Comparison of ENCODE assay signal across 8 cellular contexts in genomic region chr1:24540906-24541710, GRCh38. TPM values are rescaled to one million over a fixed set of nuclear protein-coding genes. Genes with fewer than 3 reads are reported as not detected.
A peak's percentile ranks its signal among the peaks of the same experiment; 100 is the strongest.
DNase-seq lines count a peak whose midpoint lies in the region; ATAC-seq, FAIRE-seq and TF ChIP-seq lines count a peak whose summit lies in the region.

No MANE protein-coding gene starts in this region.

- H3K27me3 Mint-ChIP-seq in activated T-helper 1 cell treated with anti-CD3 and anti-CD28 coated beads, Interleukin-12 subunit alpha, Interleukin-12 subunit beta, Interleukin-2, Interleukin-4 antibody, amounts not matched to agents 30 ng/mL and 10 ng/mL and 1 ng/mL, durations not matched to agents 14 hours and 24 hours and 36 hours (ENCODE audit: insufficient read depth), result peaks cover 7% of the 10 kb centered on the region

- intact Hi-C loops in activated T-helper 1 cell treated with anti-CD3 and anti-CD28 coated beads, Interleukin-12 subunit alpha, Interleukin-12 subunit beta, Interleukin-2, Interleukin-4 antibody, amounts not matched to agents 30 ng/mL and 10 ng/mL and 1 ng/mL, durations not matched to agents 14 hours and 24 hours and 36 hours (cut with micrococcal nuclease), result loop anchor here (1.0 kb wide), 1 partner anchor 94 kb away; no protein-coding TSS in a partner anchor

- TF ChIP-seq CTCF in AG09309 (IDR thresholded peaks at IDR 0.05; ENCODE audit: control insufficient read depth, insufficient read depth, low read depth, low read length, missing control alignments), result no peak

- no peak overlapping the region for H3K4me3 ChIP-seq in AG09309 (ENCODE audit: control insufficient read depth, low read depth, low read length)

- peaks cover 20% of the 10 kb centered on the region for H3K36me3 Mint-ChIP-seq in activated T-helper 1 cell treated with anti-CD3 and anti-CD28 coated beads, Interleukin-12 subunit alpha, Interleukin-12 subunit beta, Interleukin-2, Interleukin-4 antibody, amounts not matched to agents 30 ng/mL and 10 ng/mL and 1 ng/mL, durations not matched to agents 14 hours and 24 hours and 36 hours (ENCODE audit: low read depth)

- FAIRE-seq in HTR-8/SVneo (lab: Jason Lieb, UNC) (no peak), GM12892 (lab: Jason Lieb, UNC) (no peak)

- H3K9me3 Mint-ChIP-seq in activated T-helper 1 cell treated with anti-CD3 and anti-CD28 coated beads, Interleukin-12 subunit alpha, Interleukin-12 subunit beta, Interleukin-2, Interleukin-4 antibody, amounts not matched to agents 30 ng/mL and 10 ng/mL and 1 ng/mL, durations not matched to agents 14 hours and 24 hours and 36 hours, result no peaks in the 10 kb centered on the region

- ATAC-seq in GM19397 (IDR thresholded peaks at IDR 0.05; ENCODE audit: unreplicated experiment), result no peak

- H3K27ac Mint-ChIP-seq in activated T-helper 1 cell treated with anti-CD3 and anti-CD28 coated beads, Interleukin-12 subunit alpha, Interleukin-12 subunit beta, Interleukin-2, Interleukin-4 antibody, amounts not matched to agents 30 ng/mL and 10 ng/mL and 1 ng/mL, durations not matched to agents 14 hours and 24 hours and 36 hours, result peak overlapping the region; percentile 86

- DNase-seq in AG09309 (ENCODE audit: low read depth), result peak; percentile 23
- peak; percentile 22 for DNase-seq in HTR-8/SVneo (ENCODE audit: insufficient read length, low spot score)
- DNase-seq in activated T-helper 1 cell treated with anti-CD3 and anti-CD28 coated beads, Interleukin-12 subunit alpha, Interleukin-12 subunit beta, Interleukin-2, Interleukin-4 antibody, amounts not matched to agents 30 ng/mL and 10 ng/mL and 1 ng/mL, durations not matched to agents 14 hours and 24 hours and 36 hours (ENCODE audit: low spot score), result no peak
- DNase-seq in kidney glomerular epithelial cell (lab: John Stamatoyannopoulos, UW), result peak; percentile 41
- no peak for DNase-seq in retina
- DNase-seq in GM12892 (ENCODE audit: insufficient read length), result no peak
- no peak for DNase-seq in NCI-H1105 treated with DMSO at 0.1 percent for 48 hours (lab: John Stamatoyannopoulos, UW)

- peak overlapping the region; percentile 54 for H3K4me3 Mint-ChIP-seq in activated T-helper 1 cell treated with anti-CD3 and anti-CD28 coated beads, Interleukin-12 subunit alpha, Interleukin-12 subunit beta, Interleukin-2, Interleukin-4 antibody, amounts not matched to agents 30 ng/mL and 10 ng/mL and 1 ng/mL, durations not matched to agents 14 hours and 24 hours and 36 hours

- peaks cover 44% of the 10 kb centered on the region for H3K4me1 Mint-ChIP-seq in activated T-helper 1 cell treated with anti-CD3 and anti-CD28 coated beads, Interleukin-12 subunit alpha, Interleukin-12 subunit beta, Interleukin-2, Interleukin-4 antibody, amounts not matched to agents 30 ng/mL and 10 ng/mL and 1 ng/mL, durations not matched to agents 14 hours and 24 hours and 36 hours (ENCODE audit: low read depth)

- no peak for TF ChIP-seq POLR2A in GM12892 (IDR thresholded peaks at IDR 0.05; ENCODE audit: low read depth, low read length)

RNA-seq across cellular contexts. Expression of gene NCMAP, which starts 14.8 kb away (rescaled TPM):
- total RNA-seq in activated T-helper 1 cell treated with anti-CD3 and anti-CD28 coated beads, Interleukin-12 subunit alpha, Interleukin-12 subunit beta, Interleukin-2, Interleukin-4 antibody, amounts not matched to agents 30 ng/mL and 10 ng/mL and 1 ng/mL, durations not matched to agents 14 hours and 24 hours and 36 hours, result not detected in 2 replicates
- not detected for polyA plus RNA-seq in GM12892 (2012; ENCODE audit: missing spikeins)

RNA-seq across cellular contexts. Expression of gene RCAN3, which starts 38.5 kb away (rescaled TPM):
- total RNA-seq in activated T-helper 1 cell treated with anti-CD3 and anti-CD28 coated beads, Interleukin-12 subunit alpha, Interleukin-12 subunit beta, Interleukin-2, Interleukin-4 antibody, amounts not matched to agents 30 ng/mL and 10 ng/mL and 1 ng/mL, durations not matched to agents 14 hours and 24 hours and 36 hours, result 26.5 and 26.8 TPM in 2 replicates
- 0.83 TPM for polyA plus RNA-seq in GM12892 (2012; ENCODE audit: missing spikeins)

Comparison
In these comparisons a context has a peak if more than half of its experiments do, and no peak if none do; other contexts are left out.
1. DNase-seq: peak in AG09309 (single experiment), HTR-8/SVneo (single experiment) and kidney glomerular epithelial cell (single experiment); none in activated T-helper 1 cell treated with anti-CD3 and anti-CD28 coated beads, Interleukin-12 subunit alpha, Interleukin-12 subunit beta, Interleukin-2, Interleukin-4 antibody, amounts not matched to agents 30 ng/mL and 10 ng/mL and 1 ng/mL, durations not matched to agents 14 hours and 24 hours and 36 hours (single experiment), retina (single experiment), GM12892 (single experiment) and NCI-H1105 treated with DMSO at 0.1 percent for 48 hours (single experiment).